Comparison of ENCODE assay signal across 21 cellular contexts in the genomic region with DNA sequence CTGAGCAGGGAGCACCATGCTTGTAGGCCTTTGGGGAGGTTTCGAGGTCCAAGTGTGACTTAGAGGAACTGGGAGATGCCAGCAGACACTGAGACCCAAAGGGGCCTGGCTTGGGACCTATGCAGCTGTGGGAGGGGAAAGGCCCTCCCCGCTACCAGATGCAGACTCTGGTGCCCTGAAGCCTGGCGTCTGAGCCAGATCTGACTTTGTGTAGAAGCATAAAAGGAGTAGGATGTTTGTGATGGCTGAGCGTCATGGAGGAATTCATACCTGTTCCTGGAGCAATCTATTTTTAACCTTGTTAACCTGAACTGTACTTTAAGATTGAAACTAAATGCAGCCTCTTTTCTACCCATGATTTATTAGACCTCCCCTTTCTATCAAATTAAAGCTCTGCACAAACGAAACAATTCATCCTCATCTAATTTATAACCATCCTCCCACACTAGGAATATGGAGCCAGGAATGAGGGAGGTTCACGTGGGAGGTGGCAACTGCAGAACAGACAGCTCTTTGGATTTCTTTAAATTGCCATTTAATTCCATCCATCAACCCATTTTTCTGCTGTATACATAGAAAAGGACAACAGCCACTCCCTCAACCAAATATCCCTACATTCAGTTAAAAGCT.
"Had no signal": no experiment of that assay in that cellular context is flagged by ENCODE, and none has a peak within 500 bp of the region (broad histone marks: within the 10 kb centered on the region; RNA-seq: fewer than 3 reads in every experiment).

No MANE protein-coding gene starts in this region.

- H3K9me3 Mint-ChIP-seq: activated CD4-positive, alpha-beta T cell treated with anti-CD3 and anti-CD28 coated beads, Interleukin-2, amount 10 ng/mL, durations not matched to agents 24 days and 14 days; activated CD8-positive, alpha-beta T cell treated with anti-CD3 and anti-CD28 coated beads for 36 hours; activated naive CD4-positive, alpha-beta T cell treated with anti-CD3 and anti-CD28 coated beads, Interleukin-2, amount 50 U/mL, for 24 hours; activated T-helper 1 cell treated with anti-CD3 and anti-CD28 coated beads, Interleukin-12 subunit alpha, Interleukin-12 subunit beta, Interleukin-2, Interleukin-4 antibody, amounts not matched to agents 30 ng/mL and 10 ng/mL and 1 ng/mL, durations not matched to agents 14 hours and 24 hours and 36 hours; central memory CD8-positive, alpha-beta T cell; effector memory CD8-positive, alpha-beta T cell; immature natural killer cell; memory B cell had no signal

- H3K79me2 ChIP-seq: hepatocyte had no signal

- H3K4me3 Mint-ChIP-seq: activated CD4-positive, alpha-beta T cell treated with anti-CD3 and anti-CD28 coated beads, Interleukin-2, amount 10 ng/mL, durations not matched to agents 24 days and 14 days; activated CD8-positive, alpha-beta memory T cell treated with anti-CD3 and anti-CD28 coated beads, Interleukin-2, amount 10 ng/mL, durations not matched to agents 7 days and 5 days; activated CD8-positive, alpha-beta T cell treated with anti-CD3 and anti-CD28 coated beads for 36 hours; activated naive CD4-positive, alpha-beta T cell treated with anti-CD3 and anti-CD28 coated beads, Interleukin-2, amount 50 U/mL, for 24 hours; activated T-helper 1 cell treated with anti-CD3 and anti-CD28 coated beads, Interleukin-12 subunit alpha, Interleukin-12 subunit beta, Interleukin-2, Interleukin-4 antibody, amounts not matched to agents 30 ng/mL and 10 ng/mL and 1 ng/mL, durations not matched to agents 14 hours and 24 hours and 36 hours; central memory CD8-positive, alpha-beta T cell; effector memory CD8-positive, alpha-beta T cell; immature natural killer cell; memory B cell; naive B cell; T-helper 17 cell had no signal

- H3K4me3 ChIP-seq: ascending aorta, hepatocyte had no signal

- H3K36me3 Mint-ChIP-seq: activated CD8-positive, alpha-beta memory T cell treated with anti-CD3 and anti-CD28 coated beads, Interleukin-2, amount 10 ng/mL, durations not matched to agents 7 days and 5 days; activated naive CD4-positive, alpha-beta T cell treated with anti-CD3 and anti-CD28 coated beads, Interleukin-2, amount 50 U/mL, for 24 hours; immature natural killer cell; memory B cell had no signal

- H3K27ac Mint-ChIP-seq: activated CD4-positive, alpha-beta T cell treated with anti-CD3 and anti-CD28 coated beads, Interleukin-2, amount 10 ng/mL, durations not matched to agents 24 days and 14 days; activated CD8-positive, alpha-beta memory T cell treated with anti-CD3 and anti-CD28 coated beads, Interleukin-2, amount 10 ng/mL, durations not matched to agents 7 days and 5 days; activated CD8-positive, alpha-beta T cell treated with anti-CD3 and anti-CD28 coated beads for 36 hours; activated naive CD4-positive, alpha-beta T cell treated with anti-CD3 and anti-CD28 coated beads, Interleukin-2, amount 50 U/mL, for 24 hours; activated T-helper 1 cell treated with anti-CD3 and anti-CD28 coated beads, Interleukin-12 subunit alpha, Interleukin-12 subunit beta, Interleukin-2, Interleukin-4 antibody, amounts not matched to agents 30 ng/mL and 10 ng/mL and 1 ng/mL, durations not matched to agents 14 hours and 24 hours and 36 hours; effector memory CD8-positive, alpha-beta T cell; immature natural killer cell; memory B cell; naive B cell; progenitor cell of endocrine pancreas; T-helper 17 cell had no signal

- H3K36me3 ChIP-seq: ascending aorta had no signal

- H3K27me3 ChIP-seq: ascending aorta, hepatocyte had no signal

- H3K27ac ChIP-seq: ascending aorta, hepatocyte had no signal

- H3K27me3 Mint-ChIP-seq: activated CD4-positive, alpha-beta T cell treated with anti-CD3 and anti-CD28 coated beads, Interleukin-2, amount 10 ng/mL, durations not matched to agents 24 days and 14 days; activated naive CD4-positive, alpha-beta T cell treated with anti-CD3 and anti-CD28 coated beads, Interleukin-2, amount 50 U/mL, for 24 hours; central memory CD8-positive, alpha-beta T cell; memory B cell had no signal

- H3K4me1 Mint-ChIP-seq: activated naive CD4-positive, alpha-beta T cell treated with anti-CD3 and anti-CD28 coated beads, Interleukin-2, amount 50 U/mL, for 24 hours; central memory CD8-positive, alpha-beta T cell; memory B cell; naive B cell had no signal

- H2AFZ ChIP-seq: hepatocyte had no signal

- DNase-seq: activated CD4-positive, alpha-beta T cell treated with anti-CD3 and anti-CD28 coated beads, Interleukin-2, amount 10 ng/mL, durations not matched to agents 24 days and 14 days; activated CD8-positive, alpha-beta memory T cell treated with anti-CD3 and anti-CD28 coated beads, Interleukin-2, amount 10 ng/mL, durations not matched to agents 7 days and 5 days; activated CD8-positive, alpha-beta T cell treated with anti-CD3 and anti-CD28 coated beads for 36 hours; activated gamma-delta T cell treated with Interleukin-2 at 50 U/mL for 16 hours; effector memory CD8-positive, alpha-beta T cell; foreskin melanocyte; immature natural killer cell; naive B cell; stimulated activated CD4-positive, alpha-beta T cell treated with anti-CD3 and anti-CD28 coated beads, Interleukin-4, amount 100 ng/mL, for 24 hours; stimulated activated naive CD8-positive, alpha-beta T cell treated with anti-CD3 and anti-CD28 coated beads, Interleukin-15, Interleukin-2, amounts not matched to agents 100 U/mL and 50 U/mL, for 24 hours; SW 1271; T-helper 17 cell had no signal

- H3K4me2 ChIP-seq: hepatocyte had no signal

- H3K9me3 ChIP-seq: ascending aorta had no signal

- ATAC-seq: activated CD4-positive, CD25-positive, alpha-beta regulatory T cell treated with anti-CD3 and anti-CD28 coated beads, Interleukin-2, amount 50 U/mL, for 24 hours; activated CD8-positive, alpha-beta memory T cell treated with anti-CD3 and anti-CD28 coated beads, Interleukin-2, amount 10 ng/mL, durations not matched to agents 7 days and 5 days; activated CD8-positive, alpha-beta T cell treated with anti-CD3 and anti-CD28 coated beads for 36 hours; effector memory CD8-positive, alpha-beta T cell; esophagus mucosa; stimulated activated naive CD8-positive, alpha-beta T cell treated with anti-CD3 and anti-CD28 coated beads, Interleukin-15, Interleukin-2, amounts not matched to agents 100 U/mL and 50 U/mL, for 24 hours; T-helper 17 cell had no signal
